27 cellular contexts compared by ENCODE assay signal in genomic region chr11:104525416-104525815, GRCh38.
"Had no signal": no experiment of that assay in that cellular context is flagged by ENCODE, and none has a peak within 500 bp of the region (broad histone marks: within the 10 kb centered on the region; RNA-seq: fewer than 3 reads in every experiment).

No MANE protein-coding gene starts in this region.

- H3K4me1 ChIP-seq: ascending aorta had no signal

- H3K4me3 Mint-ChIP-seq: activated CD4-positive, alpha-beta memory T cell treated with anti-CD3 and anti-CD28 coated beads, Interleukin-2, amount 10 ng/mL, durations not matched to agents 7 days and 5 days; activated CD4-positive, alpha-beta T cell treated with anti-CD3 and anti-CD28 coated beads, Interleukin-2, amount 10 ng/mL, durations not matched to agents 7 days and 5 days; activated naive CD4-positive, alpha-beta T cell treated with anti-CD3 and anti-CD28 coated beads, Interleukin-2, amount 10 ng/mL, durations not matched to agents 7 days and 5 days; activated naive CD8-positive, alpha-beta T cell treated with anti-CD3 and anti-CD28 coated beads, Interleukin-2, amount 10 ng/mL, durations not matched to agents 7 days and 5 days; activated T-cell treated with anti-CD3 and anti-CD28 coated beads, Interleukin-2, amount 50 U/mL, for 24 hours; activated T-cell treated with anti-CD3 and anti-CD28 coated beads, Interleukin-2, amount 50 U/mL, for 72 hours; central memory CD8-positive, alpha-beta T cell; effector memory CD8-positive, alpha-beta T cell; WTC11 had no signal

- H3K27me3 ChIP-seq: ascending aorta, brain microvascular endothelial cell, esophagus squamous epithelium, gastroesophageal sphincter had no signal

- H3K36me3 Mint-ChIP-seq: activated naive CD4-positive, alpha-beta T cell treated with anti-CD3 and anti-CD28 coated beads, Interleukin-2, amount 10 ng/mL, durations not matched to agents 7 days and 5 days; activated naive CD4-positive, alpha-beta T cell treated with anti-CD3 and anti-CD28 coated beads, Interleukin-2, amount 50 U/mL, for 72 hours; activated naive CD8-positive, alpha-beta T cell treated with anti-CD3 and anti-CD28 coated beads, Interleukin-2, amount 10 ng/mL, durations not matched to agents 7 days and 5 days; WTC11 had no signal

- H3K9me3 ChIP-seq: ascending aorta, esophagus squamous epithelium, gastroesophageal sphincter had no signal

- H3K36me3 ChIP-seq: ascending aorta, brain microvascular endothelial cell, esophagus squamous epithelium, gastroesophageal sphincter had no signal

- H3K9me3 Mint-ChIP-seq: activated CD4-positive, alpha-beta memory T cell treated with anti-CD3 and anti-CD28 coated beads, Interleukin-2, amount 10 ng/mL, durations not matched to agents 7 days and 5 days; activated CD4-positive, alpha-beta T cell treated with anti-CD3 and anti-CD28 coated beads, Interleukin-2, amount 10 ng/mL, durations not matched to agents 7 days and 5 days; activated naive CD4-positive, alpha-beta T cell treated with anti-CD3 and anti-CD28 coated beads, Interleukin-2, amount 10 ng/mL, durations not matched to agents 7 days and 5 days; activated naive CD4-positive, alpha-beta T cell treated with anti-CD3 and anti-CD28 coated beads, Interleukin-2, amount 50 U/mL, for 72 hours; activated naive CD8-positive, alpha-beta T cell treated with anti-CD3 and anti-CD28 coated beads, Interleukin-2, amount 10 ng/mL, durations not matched to agents 7 days and 5 days; activated T-cell treated with anti-CD3 and anti-CD28 coated beads, Interleukin-2, amount 50 U/mL, for 24 hours; activated T-cell treated with anti-CD3 and anti-CD28 coated beads, Interleukin-2, amount 50 U/mL, for 72 hours; central memory CD8-positive, alpha-beta T cell; effector memory CD8-positive, alpha-beta T cell had no signal

- DNase-seq: activated CD4-positive, alpha-beta memory T cell treated with anti-CD3 and anti-CD28 coated beads, Interleukin-2, amount 10 ng/mL, durations not matched to agents 7 days and 5 days; activated CD4-positive, alpha-beta T cell treated with anti-CD3 and anti-CD28 coated beads for 1 hour; activated CD4-positive, alpha-beta T cell treated with anti-CD3 and anti-CD28 coated beads for 4 hours; activated CD4-positive, alpha-beta T cell treated with anti-CD3 and anti-CD28 coated beads, Interleukin-2, amount 10 ng/mL, durations not matched to agents 7 days and 5 days; activated CD4-positive, alpha-beta T cell treated with anti-CD3 and anti-CD28 coated beads, Interleukin-2, amount 50 U/mL, for 4 hours; activated CD8-positive, alpha-beta memory T cell treated with anti-CD3 and anti-CD28 coated beads, Interleukin-2, amount 50 U/mL, for 48 hours; activated gamma-delta T cell; activated naive CD4-positive, alpha-beta T cell; activated naive CD4-positive, alpha-beta T cell treated with anti-CD3 and anti-CD28 coated beads, Interleukin-2, amount 10 ng/mL, durations not matched to agents 7 days and 5 days; activated naive CD8-positive, alpha-beta T cell treated with anti-CD3 and anti-CD28 coated beads, Interleukin-2, amount 10 ng/mL, durations not matched to agents 7 days and 5 days; activated T-cell treated with anti-CD3 and anti-CD28 coated beads for 4 hours; activated T-cell treated with anti-CD3 and anti-CD28 coated beads, Interleukin-2, amount 50 U/mL, for 24 hours; activated T-cell treated with anti-CD3 and anti-CD28 coated beads, Interleukin-2, amount 50 U/mL, for 72 hours; brain microvascular endothelial cell; cortex of kidney; dermis blood vessel endothelial cell; effector CD4-positive, alpha-beta T cell; effector memory CD8-positive, alpha-beta T cell; esophagus squamous epithelium; T-helper 2 cell had no signal

- H3K4me3 ChIP-seq: ascending aorta, esophagus squamous epithelium, gastroesophageal sphincter had no signal

- H3K4me1 Mint-ChIP-seq: activated CD4-positive, alpha-beta memory T cell treated with anti-CD3 and anti-CD28 coated beads, Interleukin-2, amount 10 ng/mL, durations not matched to agents 7 days and 5 days; activated CD4-positive, alpha-beta T cell treated with anti-CD3 and anti-CD28 coated beads, Interleukin-2, amount 10 ng/mL, durations not matched to agents 7 days and 5 days; activated naive CD4-positive, alpha-beta T cell treated with anti-CD3 and anti-CD28 coated beads, Interleukin-2, amount 10 ng/mL, durations not matched to agents 7 days and 5 days; activated naive CD8-positive, alpha-beta T cell treated with anti-CD3 and anti-CD28 coated beads, Interleukin-2, amount 10 ng/mL, durations not matched to agents 7 days and 5 days; central memory CD8-positive, alpha-beta T cell; WTC11 had no signal

- H3K27ac Mint-ChIP-seq: activated CD4-positive, alpha-beta memory T cell treated with anti-CD3 and anti-CD28 coated beads, Interleukin-2, amount 10 ng/mL, durations not matched to agents 7 days and 5 days; activated CD4-positive, alpha-beta T cell treated with anti-CD3 and anti-CD28 coated beads, Interleukin-2, amount 10 ng/mL, durations not matched to agents 7 days and 5 days; activated naive CD4-positive, alpha-beta T cell treated with anti-CD3 and anti-CD28 coated beads, Interleukin-2, amount 10 ng/mL, durations not matched to agents 7 days and 5 days; activated naive CD4-positive, alpha-beta T cell treated with anti-CD3 and anti-CD28 coated beads, Interleukin-2, amount 50 U/mL, for 72 hours; activated naive CD8-positive, alpha-beta T cell treated with anti-CD3 and anti-CD28 coated beads, Interleukin-2, amount 10 ng/mL, durations not matched to agents 7 days and 5 days; activated T-cell treated with anti-CD3 and anti-CD28 coated beads, Interleukin-2, amount 50 U/mL, for 24 hours; activated T-cell treated with anti-CD3 and anti-CD28 coated beads, Interleukin-2, amount 50 U/mL, for 72 hours; effector memory CD8-positive, alpha-beta T cell; WTC11 had no signal

- H3K27me3 Mint-ChIP-seq: activated CD4-positive, alpha-beta memory T cell treated with anti-CD3 and anti-CD28 coated beads, Interleukin-2, amount 10 ng/mL, durations not matched to agents 7 days and 5 days; activated CD4-positive, alpha-beta T cell treated with anti-CD3 and anti-CD28 coated beads, Interleukin-2, amount 10 ng/mL, durations not matched to agents 7 days and 5 days; activated naive CD4-positive, alpha-beta T cell treated with anti-CD3 and anti-CD28 coated beads, Interleukin-2, amount 10 ng/mL, durations not matched to agents 7 days and 5 days; central memory CD8-positive, alpha-beta T cell had no signal

- H3K27ac ChIP-seq: ascending aorta, brain microvascular endothelial cell, epithelial cell of prostate, esophagus squamous epithelium, gastroesophageal sphincter, VCaP had no signal
